ENCODE assay signal across 1 cellular context in the genomic region with DNA sequence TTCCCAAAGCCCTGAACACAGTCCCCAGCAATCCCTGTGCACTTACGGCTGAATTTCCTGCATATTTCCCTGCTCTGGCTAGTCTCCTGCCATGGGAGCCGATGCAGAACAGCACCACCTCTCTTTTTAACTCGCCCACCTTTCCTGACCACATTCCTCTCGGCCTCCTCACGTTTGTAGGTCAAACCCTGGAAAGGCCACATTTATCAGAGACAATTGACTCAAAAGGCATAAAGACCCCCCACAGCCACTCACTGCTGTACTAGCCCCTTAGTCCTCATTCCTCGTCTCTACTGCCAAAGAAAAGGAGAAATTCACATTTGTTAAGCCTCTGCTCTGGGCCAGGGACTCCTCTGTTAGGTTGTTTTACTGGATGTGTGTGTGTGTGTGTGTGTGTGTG.
A peak's percentile ranks its signal among the peaks of the same experiment; 100 is the strongest.
TF ChIP-seq lines count a peak whose summit lies in the region.

No MANE protein-coding gene starts in this region.

TF ChIP-seq in GM23338, 12 proteins besides CTCF, POLR2A, EP300 and RAD21:
- TF ChIP-seq ZNF462 (CRISPR knock-in tag; IDR thresholded peaks at IDR 0.05) = peak; percentile 76; the same call in 1 of the 2 replicates
- no peak for TF ChIP-seq ZNF331 (CRISPR knock-in tag; IDR thresholded peaks at IDR 0.05; ENCODE audit: low read depth)
TF ChIP-seq in GM23338: peak in this region for 1.
